14 cellular contexts compared by ENCODE assay signal in the genomic region with DNA sequence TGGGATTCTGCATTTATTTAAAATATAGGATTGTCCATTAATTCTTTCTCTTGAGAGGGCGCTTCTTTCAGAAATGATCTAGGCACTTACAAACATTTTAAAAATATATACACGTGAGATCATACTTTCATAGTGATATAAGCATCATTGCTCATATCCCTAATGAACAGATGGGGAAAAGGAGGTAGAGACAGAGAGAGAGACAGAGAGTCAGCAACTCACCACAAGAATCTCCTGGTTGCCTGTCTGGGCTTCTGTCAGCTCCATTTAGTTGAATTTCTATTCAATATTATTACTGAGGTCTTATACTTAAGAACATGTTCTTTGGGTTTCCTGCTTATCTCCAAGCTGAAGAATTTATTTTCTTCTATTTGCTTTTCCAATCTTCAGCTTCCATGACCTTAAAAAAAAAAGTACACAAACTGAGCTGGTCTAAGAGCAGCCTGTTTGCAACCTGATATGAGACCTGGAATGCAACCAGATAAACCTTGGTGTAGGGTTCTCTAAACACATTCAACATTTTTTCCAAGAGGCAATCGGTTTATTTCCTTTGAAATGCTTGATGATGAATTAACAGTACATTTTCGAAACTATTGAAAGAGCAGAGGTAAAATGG. TPM values are rescaled to one million over a fixed set of nuclear protein-coding genes. Genes with fewer than 3 reads are reported as not detected.
A peak's percentile ranks its signal among the peaks of the same experiment; 100 is the strongest.
DNase-seq lines count a peak whose midpoint lies in the region; ATAC-seq and TF ChIP-seq lines count a peak whose summit lies in the region.
"Had no signal": no experiment of that assay in that cellular context is flagged by ENCODE, and none has a peak within 500 bp of the region (broad histone marks: within the 10 kb centered on the region; RNA-seq: fewer than 3 reads in every experiment).

No MANE protein-coding gene starts in this region.

- H3K9me3 ChIP-seq in osteoblast (ENCODE audit: low read depth, low read length), result no peaks in the 10 kb centered on the region
- H3K9me3 ChIP-seq: left ventricle myocardium inferior had no signal

- H4K20me1 ChIP-seq in osteoblast (ENCODE audit: insufficient read depth, low read length), result no peaks in the 10 kb centered on the region

- no peaks in the 10 kb centered on the region for H3K36me3 ChIP-seq in osteoblast (ENCODE audit: insufficient read depth, low read length)
- H3K36me3 ChIP-seq: left ventricle myocardium inferior had no signal

- DNase-seq in DMS79 (lab: John Stamatoyannopoulos, UW), result peak; percentile 2
- peak; percentile 81 for DNase-seq in LHCN-M2 (ENCODE audit: low read depth)
- peak; percentile 55 to 63 for DNase-seq in cardiac fibroblast (ENCODE audit: low read depth in 2 of 2)
- peak; percentile 15 for DNase-seq in osteoblast (ENCODE audit: insufficient read length, low spot score, missing footprints)
- DNase-seq in hepatic stellate cell (ENCODE audit: low spot score), result no peak
- DNase-seq: activated CD8-positive, alpha-beta memory T cell treated with anti-CD3 and anti-CD28 coated beads for 24 hours; CD8-positive, alpha-beta T cell; dermis blood vessel endothelial cell; left ventricle myocardium inferior; NCI-H187; stimulated activated naive CD8-positive, alpha-beta T cell treated with anti-CD3 and anti-CD28 coated beads, Interleukin-15, amount 100 ng/mL, for 72 hours had no signal

- no peaks in the 10 kb centered on the region for H3K79me2 ChIP-seq in osteoblast (ENCODE audit: insufficient read depth, low read length)

- TF ChIP-seq CTCF in cardiac fibroblast (IDR thresholded peaks at IDR 0.05; ENCODE audit: low read depth, low read length) (no peak), osteoblast (IDR thresholded peaks at IDR 0.05; ENCODE audit: extremely low read depth, low read depth, low read length) (no peak)

- peak overlapping the region; percentile 36 for H3K27ac ChIP-seq in osteoblast (ENCODE audit: low read depth, low read length)
- H3K27ac ChIP-seq: left ventricle myocardium inferior had no signal

- peaks cover 27% of the 10 kb centered on the region for H3K4me1 ChIP-seq in osteoblast (ENCODE audit: insufficient read depth, low read length)

- no peak for ATAC-seq in GM18873 (IDR thresholded peaks at IDR 0.05; ENCODE audit: low FRiP score, unreplicated experiment)
- no peak for ATAC-seq in HG03354 (IDR thresholded peaks at IDR 0.05; ENCODE audit: poor library complexity, severe bottlenecking, unreplicated experiment)
- ATAC-seq: CD8-positive, alpha-beta T cell; Panc1; stimulated activated naive CD8-positive, alpha-beta T cell treated with anti-CD3 and anti-CD28 coated beads, Interleukin-15, amount 100 ng/mL, for 72 hours had no signal

- H3K27me3 ChIP-seq in osteoblast (ENCODE audit: insufficient read depth, low read length), result no peaks in the 10 kb centered on the region

- peak overlapping the region; percentile 41 for H3K4me2 ChIP-seq in osteoblast (ENCODE audit: insufficient read depth, low read length)

- H2AFZ ChIP-seq in osteoblast (ENCODE audit: low read length), result no peak overlapping the region

- H3K4me3 ChIP-seq in cardiac fibroblast (replicated peaks in 1 of 2; ENCODE audit: low read depth in 2 of 2, low read length in 2 of 2) (no peak overlapping the region), osteoblast (ENCODE audit: insufficient read depth, low read length) (no peak overlapping the region)
- H3K4me3 ChIP-seq: left ventricle myocardium inferior had no signal

RNA-seq across cellular contexts. Expression of gene LIFR, which starts 51.6 kb away (rescaled TPM):
- 16.6 and 20.4 TPM in 2 replicates for total RNA-seq in LHCN-M2 (2014; rRNA removed)
- polyA plus RNA-seq in LHCN-M2 (2012), result 1.2 TPM
- total RNA-seq in osteoblast, result 33.6 and 39.8 TPM in 2 replicates
- total RNA-seq: CD8-positive, alpha-beta T cell had no signal
